ENCODE assay signal across 12 cellular contexts in genomic region chr13:114146629-114147028, GRCh38. TPM values are rescaled to one million over a fixed set of nuclear protein-coding genes. Genes with fewer than 3 reads are reported as not detected.
DNase-seq lines count a peak whose midpoint lies in the region; FAIRE-seq and TF ChIP-seq lines count a peak whose summit lies in the region.
"Had no signal": no experiment of that assay in that cellular context is flagged by ENCODE, and none has a peak within 500 bp of the region (broad histone marks: within the 10 kb centered on the region; RNA-seq: fewer than 3 reads in every experiment).

No MANE protein-coding gene starts in this region.

- in situ Hi-C loops in KBM-7 (cut with MboI; ENCODE audit: low pct_unique_long_range_greater_than_20kb, low sequenced_read_pairs), result no loop called here

- H3K9ac ChIP-seq in kidney (ENCODE audit: low read length in 2 of 2), result no peak overlapping the region
- H3K9ac ChIP-seq in trophoblast cell (ENCODE audit: low read length), result no peak overlapping the region

- peak; percentile 46 for DNase-seq in BE2C
- DNase-seq in kidney, result peak; percentile 70
- DNase-seq in KBM-7, result no peak
- no peak for DNase-seq in SKM-1 treated with dmso at 0.1 percent for 144 hours (lab: John Stamatoyannopoulos, UW; ENCODE audit: unreplicated experiment)
- no peak for DNase-seq in trophoblast cell
- no peak for DNase-seq in NCI-H1105 treated with DMSO at 0.1 percent for 48 hours (lab: John Stamatoyannopoulos, UW)
- DNase-seq: dermis blood vessel endothelial cell, NCI-H1092 treated with DMSO at 0.1 percent for 48 hours, upper lobe of left lung had no signal

- H4K91ac ChIP-seq in trophoblast cell (ENCODE audit: low read depth, low read length), result no peak overlapping the region

- H2AFZ ChIP-seq in trophoblast cell (ENCODE audit: insufficient read depth, low read length, poor library complexity), result no peak overlapping the region

- no peak overlapping the region for H3K14ac ChIP-seq in trophoblast cell (ENCODE audit: low read length)

- H3K4me3 ChIP-seq in BE2C (ENCODE audit: low read depth, low read length), result no peak overlapping the region
- H3K4me3 ChIP-seq in WI38 (ENCODE audit: low read depth, low read length), result no peak overlapping the region
- H3K4me3 ChIP-seq in kidney (ENCODE audit: low read length in 2 of 2), result no peak overlapping the region
- H3K4me3 ChIP-seq in trophoblast cell (ENCODE audit: low read depth, low read length), result no peak overlapping the region
- H3K4me3 ChIP-seq: left lung, upper lobe of left lung had no signal

- H3K27me3 ChIP-seq in BE2C (no peaks in the 10 kb centered on the region), trophoblast cell (ENCODE audit: insufficient read depth, low read length) (no peaks in the 10 kb centered on the region)
- H3K27me3 ChIP-seq: left lung, upper lobe of left lung had no signal

- H3K27ac ChIP-seq in kidney (ENCODE audit: low read depth in 2 of 2, low read length in 2 of 2) (no peak overlapping the region), trophoblast cell (ENCODE audit: low read depth, low read length) (no peak overlapping the region)
- H3K27ac ChIP-seq: left lung, upper lobe of left lung had no signal

- H3K36me3 ChIP-seq in BE2C, result no peaks in the 10 kb centered on the region
- H3K36me3 ChIP-seq in kidney (ENCODE audit: control insufficient read depth in 1 of 2, insufficient read depth in 2 of 2, low read length in 2 of 2), result no peaks in the 10 kb centered on the region
- no peaks in the 10 kb centered on the region for H3K36me3 ChIP-seq in trophoblast cell (ENCODE audit: control insufficient read depth in 1 of 2, insufficient read depth in 2 of 2, low read length in 2 of 2)
- H3K36me3 ChIP-seq: left lung, upper lobe of left lung had no signal

- H4K8ac ChIP-seq in trophoblast cell (ENCODE audit: low read depth, low read length), result no peak overlapping the region

- no peak overlapping the region for H4K12ac ChIP-seq in trophoblast cell (ENCODE audit: low read depth, low read length)

- WGBS in trophoblast cell (ENCODE audit: extremely low coverage, insufficient coverage, insufficient read length), result no CpG with 5 or more reads among the region's 10 CpGs

- H3K9me3 ChIP-seq in BE2C, result no peaks in the 10 kb centered on the region
- H3K9me3 ChIP-seq in kidney (ENCODE audit: control insufficient read depth in 1 of 2, low read length in 2 of 2), result no peaks in the 10 kb centered on the region
- peaks cover 10% of the 10 kb centered on the region for H3K9me3 ChIP-seq in trophoblast cell (ENCODE audit: insufficient read depth, low read depth, low read length)
- H3K9me3 ChIP-seq: left lung, upper lobe of left lung had no signal

- H2AK5ac ChIP-seq in trophoblast cell (ENCODE audit: low read length), result no peak overlapping the region

- H3K4me2 ChIP-seq in trophoblast cell (ENCODE audit: low read length), result no peak overlapping the region

- no peak overlapping the region for H3K23ac ChIP-seq in trophoblast cell (ENCODE audit: low read length)

- no peaks in the 10 kb centered on the region for H3K79me1 ChIP-seq in trophoblast cell (ENCODE audit: low read length)

- H2BK5ac ChIP-seq in trophoblast cell (ENCODE audit: low read depth, low read length, poor library complexity), result no peak overlapping the region

- peak; percentile 37 for TF ChIP-seq CTCF in BE2C (IDR thresholded peaks at IDR 0.05; ENCODE audit: low read depth, low read length)
- peak; percentile 29; the same call in 1 of the 3 replicates for TF ChIP-seq CTCF in GM12872 (IDR thresholded peaks at IDR 0.05; ENCODE audit: insufficient read depth, low read depth, low read length)
- peak; percentile 48 for TF ChIP-seq CTCF in WI38 (IDR thresholded peaks at IDR 0.05; ENCODE audit: low read depth, low read length)
- TF ChIP-seq CTCF in kidney (IDR thresholded peaks at IDR 0.05; ENCODE audit: borderline replicate concordance, extremely low read depth, insufficient read depth), result no peak

- intact Hi-C loops in kidney (cut with DNase I), result no loop called here

- no peak for FAIRE-seq in kidney (lab: Jason Lieb, UNC)

- no peaks in the 10 kb centered on the region; the same call in 1 of the 2 replicates for H3K4me1 ChIP-seq in BE2C
- peaks cover 0 to 2% of the 10 kb centered on the region in 2 donors for H3K4me1 ChIP-seq in kidney (ENCODE audit: control insufficient read depth in 1 of 2, insufficient read depth in 1 of 2, low read depth in 1 of 2, low read length in 2 of 2)
- H3K4me1 ChIP-seq in trophoblast cell (ENCODE audit: control insufficient read depth in 1 of 2, insufficient read depth in 2 of 2, low read length in 2 of 2), result no peaks in the 10 kb centered on the region

- no peak overlapping the region for H2BK120ac ChIP-seq in trophoblast cell (ENCODE audit: insufficient read depth, low read length, poor library complexity)

- H3K4ac ChIP-seq in trophoblast cell (ENCODE audit: low read depth, low read length), result no peak overlapping the region

- no peak overlapping the region for H2BK12ac ChIP-seq in trophoblast cell (ENCODE audit: low read length)

- H3K79me2 ChIP-seq in trophoblast cell (ENCODE audit: control insufficient read depth, insufficient read depth, low read length, poor library complexity), result no peaks in the 10 kb centered on the region

- H3K18ac ChIP-seq in trophoblast cell (ENCODE audit: low read length), result no peak overlapping the region

RNA-seq across cellular contexts. Expression of gene RASA3, which starts 14.2 kb away (rescaled TPM):
- polyA plus RNA-seq in BE2C (2012; ENCODE audit: insufficient read depth, insufficient read length, low read depth), result 5.1 TPM
- total RNA-seq in kidney, result 28.8 TPM
- polyA plus RNA-seq in kidney (ENCODE audit: insufficient read depth, low read depth, low replicate concordance), result 4.2 TPM
- polyA plus RNA-seq in trophoblast cell (2013), result 12.8 and 13.0 TPM in 2 replicates

RNA-seq across cellular contexts. Expression of gene CFAP97D2, which starts 32.4 kb away (rescaled TPM):
- not detected for polyA plus RNA-seq in BE2C (2012; ENCODE audit: insufficient read depth, insufficient read length, low read depth)
- not detected for total RNA-seq in kidney
- polyA plus RNA-seq in kidney (ENCODE audit: insufficient read depth, low read depth, low replicate concordance), result not detected
- not detected in 2 replicates for polyA plus RNA-seq in trophoblast cell (2013)
- total RNA-seq: dermis blood vessel endothelial cell had no signal

Comparison
In these comparisons a context has a peak if more than half of its experiments do, and no peak if none do; other contexts are left out.
1. DNase-seq: peak in BE2C (single experiment) and kidney (single experiment); none in KBM-7 (single experiment), SKM-1 treated with dmso at 0.1 percent for 144 hours (single experiment), trophoblast cell (0 of 2) and NCI-H1105 treated with DMSO at 0.1 percent for 48 hours (single experiment).